ENCODE assay signal across 7 cellular contexts in genomic region chr12:3832738-3833137, GRCh38.
"Had no signal": no experiment of that assay in that cellular context is flagged by ENCODE, and none has a peak within 500 bp of the region (broad histone marks: within the 10 kb centered on the region; RNA-seq: fewer than 3 reads in every experiment).

No MANE protein-coding gene starts in this region.

- DNase-seq: activated CD4-positive, alpha-beta T cell treated with anti-CD3 and anti-CD28 coated beads, Interleukin-2, amount 50 U/mL, for 4 hours; activated naive CD4-positive, alpha-beta T cell treated with anti-CD3 and anti-CD28 coated beads for 36 hours; sigmoid colon; stimulated activated CD4-positive, alpha-beta T cell treated with anti-CD3 and anti-CD28 coated beads, Interleukin-12 subunit alpha, Interleukin-12 subunit beta, amount 100 ng/mL, for 4 hours; stimulated activated CD4-positive, alpha-beta T cell treated with anti-CD3 and anti-CD28 coated beads, Interleukin-2, amount 100 ng/mL, for 24 hours had no signal

- ATAC-seq: activated CD4-positive, CD25-positive, alpha-beta regulatory T cell treated with anti-CD3 and anti-CD28 coated beads, Interleukin-2, amount 50 U/mL, for 24 hours; stimulated activated effector memory CD8-positive, alpha-beta T cell treated with anti-CD3 and anti-CD28 coated beads, Interleukin-12 subunit alpha, Interleukin-12 subunit beta, amount 100 ng/mL, for 72 hours had no signal
